In the genomic region with DNA sequence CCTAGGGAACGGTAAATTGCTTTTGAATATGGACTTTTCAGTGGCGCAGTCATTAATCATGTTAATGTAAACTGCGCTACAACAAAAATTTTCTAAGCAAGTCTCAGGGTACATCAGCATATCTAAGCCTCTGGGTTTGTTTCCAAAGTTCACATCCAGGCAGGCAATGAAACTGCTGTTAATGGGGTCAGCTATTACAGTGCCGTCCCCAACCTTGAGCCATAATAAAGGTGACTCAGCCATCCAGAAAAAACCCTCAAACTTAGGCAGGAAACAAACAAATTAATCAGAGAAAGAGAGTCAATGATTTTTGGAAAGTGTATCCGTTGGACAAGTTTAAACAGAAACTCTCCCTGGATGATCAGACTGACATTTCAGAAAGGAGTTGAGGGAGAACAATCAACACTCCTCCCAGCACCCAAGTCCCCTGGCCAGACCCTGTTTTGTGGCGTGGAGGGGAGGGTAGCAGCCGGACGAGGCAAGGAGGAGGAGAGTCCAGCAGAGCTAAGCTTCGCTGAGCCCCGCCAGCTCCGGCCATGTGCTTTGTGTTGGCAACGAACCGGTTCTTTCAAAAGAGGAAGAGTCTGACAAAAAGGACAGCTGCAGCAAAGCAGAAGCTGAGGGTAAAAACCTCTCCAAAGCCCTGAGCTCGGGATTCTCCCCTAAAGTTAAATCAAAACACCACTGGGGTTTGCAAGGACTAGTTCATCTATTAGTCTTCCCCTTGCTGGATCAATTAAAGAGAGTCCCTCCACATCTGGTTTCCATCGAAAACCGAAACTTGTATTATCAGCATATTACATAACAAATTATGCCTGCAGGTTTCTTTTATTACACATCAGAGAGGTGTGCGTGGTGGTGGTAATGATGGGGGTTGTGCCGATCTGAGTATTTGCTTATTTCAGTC, we compare ENCODE assay signal across 7 cellular contexts. TPM values are rescaled to one million over a fixed set of nuclear protein-coding genes. Genes with fewer than 3 reads are reported as not detected.
A peak's percentile ranks its signal among the peaks of the same experiment; 100 is the strongest.
DNase-seq lines count a peak whose midpoint lies in the region; ATAC-seq and TF ChIP-seq lines count a peak whose summit lies in the region.

No MANE protein-coding gene starts in this region.

- intact Hi-C loops in natural killer cell (cut with micrococcal nuclease), result loop anchor here (1.0 to 2.0 kb wide), 7 partner anchors 17 to 124 kb away; no protein-coding TSS in a partner anchor

- H3K27me3 Mint-ChIP-seq in natural killer cell (ENCODE audit: low read depth in 2 of 2), result no peaks in the 10 kb centered on the region

- DNase-seq in SK-MEL-5 (ENCODE audit: low read depth, low spot score) (peak; percentile 20), erythroblast (lab: John Stamatoyannopoulos, UW) (peak; percentile 36 to 72), natural killer cell (no peak), SW 1271 (lab: John Stamatoyannopoulos, UW) (no peak), GOT3 (lab: John Stamatoyannopoulos, UW) (no peak)

- TF ChIP-seq CTCF in natural killer cell (IDR thresholded peaks at IDR 0.05), result no peak

- H3K4me1 Mint-ChIP-seq in natural killer cell, result peaks cover 77 to 88% of the 10 kb centered on the region in 2 donors

- ATAC-seq in GM18511 (IDR thresholded peaks at IDR 0.05; ENCODE audit: unreplicated experiment) (peak; percentile 40), HG02798 (IDR thresholded peaks at IDR 0.05; ENCODE audit: poor library complexity, unreplicated experiment) (peak; percentile 11), natural killer cell (peak; percentile 5 to 21 (median 17))

- peak overlapping the region; percentile 99 for H3K4me3 Mint-ChIP-seq in natural killer cell

- no peaks in the 10 kb centered on the region for H3K9me3 Mint-ChIP-seq in natural killer cell

- peak overlapping the region; percentile 92 to 93 for H3K27ac Mint-ChIP-seq in natural killer cell

- in situ Hi-C loops in SK-MEL-5 (cut with HindIII; ENCODE audit: low pct_unique_long_range_greater_than_20kb, low sequenced_read_pairs), result no loop called here

- no peak for TF ChIP-seq POLR2A in erythroblast (IDR thresholded peaks at IDR 0.05; ENCODE audit: low read length)

- H3K36me3 Mint-ChIP-seq in natural killer cell, result no peaks in the 10 kb centered on the region

RNA-seq across cellular contexts. Expression of gene FAM53B, which starts 3.6 kb away (rescaled TPM):
- 58.1 and 68.2 TPM in 2 replicates for total RNA-seq in SK-MEL-5 (2014; rRNA removed; shearing (Covaris generic))
- polyA plus RNA-seq in SK-MEL-5 (2015; cell fraction: cytosol; rRNA removed), result 43.1 and 52.4 TPM in 2 replicates
- 24.6 and 27.5 TPM in 2 replicates for polyA plus RNA-seq in SK-MEL-5 (2015; cell fraction: nucleus; rRNA removed)
- total RNA-seq in natural killer cell, result 100 to 1,000 TPM in 2 of 3 donors, 10 to 100 TPM in 1; 77.4 to 172 (median 121) TPM

RNA-seq across cellular contexts. Expression of gene EEF1AKMT2, which starts 51.1 kb away (rescaled TPM):
- total RNA-seq in SK-MEL-5 (2014; rRNA removed; shearing (Covaris generic)), result 15.5 and 20.0 TPM in 2 replicates
- polyA plus RNA-seq in SK-MEL-5 (2015; cell fraction: cytosol; rRNA removed), result 10.5 and 11.6 TPM in 2 replicates
- polyA plus RNA-seq in SK-MEL-5 (2015; cell fraction: nucleus; rRNA removed), result 13.4 and 13.6 TPM in 2 replicates
- 10 to 100 TPM; 12.5 to 20.6 (median 20.1) TPM for total RNA-seq in natural killer cell

Comparison
In these comparisons a context has a peak if more than half of its experiments do, and no peak if none do; other contexts are left out.
1. DNase-seq: peak in SK-MEL-5 (single experiment) and erythroblast (2 of 2); none in natural killer cell (single experiment), SW 1271 (0 of 2) and GOT3 (single experiment).
2. Peak in every context shown above with its lines, with median percentiles within 50 percentile points of each other: ATAC-seq.